In the genomic region with DNA sequence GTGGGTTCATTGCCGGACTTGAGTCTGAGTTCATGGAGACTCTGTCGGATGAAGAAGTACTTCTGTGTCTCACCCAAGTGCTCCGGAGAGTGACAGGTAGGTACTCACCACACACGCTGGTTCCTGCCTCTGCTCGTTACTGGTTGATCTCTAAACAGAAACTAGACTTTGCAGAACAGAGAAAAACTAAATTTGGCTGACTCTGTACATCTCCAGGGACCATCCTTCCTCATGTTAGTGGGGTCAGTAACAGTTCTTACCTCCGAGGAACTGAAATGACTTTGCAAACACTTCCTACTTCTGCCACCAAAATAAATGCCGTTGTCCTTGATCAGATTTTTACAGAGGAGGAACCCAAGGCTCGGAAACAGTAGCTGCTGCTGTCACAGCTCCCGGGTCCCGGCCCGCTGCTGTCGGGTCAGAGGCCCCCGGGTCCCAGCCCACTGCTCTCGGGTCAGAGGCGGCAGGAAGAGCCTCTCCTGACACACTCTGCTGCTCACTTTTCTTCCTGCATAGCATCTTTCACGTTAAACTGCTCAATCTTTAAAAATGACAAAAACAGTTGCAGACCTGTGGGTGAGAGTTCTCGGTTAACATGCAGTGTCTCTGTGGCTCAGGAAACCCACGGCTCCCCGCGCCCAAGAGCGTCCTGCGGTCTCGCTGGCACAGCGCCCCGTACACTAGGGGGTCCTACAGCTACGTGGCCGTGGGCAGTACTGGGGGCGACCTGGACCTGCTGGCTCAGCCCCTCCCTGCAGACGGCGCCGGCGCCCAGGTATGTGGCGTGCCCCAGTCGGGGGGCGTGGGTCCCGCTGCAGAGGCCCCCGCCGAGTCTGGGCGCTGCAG, we compare ENCODE assay signal across 9 cellular contexts. TPM values are rescaled to one million over a fixed set of nuclear protein-coding genes. Genes with fewer than 3 reads are reported as not detected.
DNase-seq lines count a peak whose midpoint lies in the region; ATAC-seq and TF ChIP-seq lines count a peak whose summit lies in the region.
"Had no signal": no experiment of that assay in that cellular context is flagged by ENCODE, and none has a peak within 500 bp of the region (broad histone marks: within the 10 kb centered on the region; RNA-seq: fewer than 3 reads in every experiment).

No MANE protein-coding gene starts in this region.

- peaks cover 45% of the 10 kb centered on the region for H3K4me1 ChIP-seq in mononuclear cell (ENCODE audit: insufficient read depth, low read length)

- no peaks in the 10 kb centered on the region; the same call in none of the 2 replicates for H3K36me3 ChIP-seq in GM06990 (ENCODE audit: control insufficient read depth, insufficient read depth, low read length)

- DNase-seq in GM06990 (ENCODE audit: extremely low read depth, insufficient read length), result peak; percentile 82
- peak; percentile 34 for DNase-seq in activated CD4-positive, alpha-beta T cell treated with anti-CD3 and anti-CD28 coated beads, Interleukin-2, amount 50 U/mL, for 1 hour
- no peak for DNase-seq in SW480 (ENCODE audit: low spot score)
- no peak for DNase-seq in amygdala (lab: John Stamatoyannopoulos, UW)
- DNase-seq in hypothalamus (lab: John Stamatoyannopoulos, UW), result no peak

- no peaks in the 10 kb centered on the region for H3K9me3 ChIP-seq in mononuclear cell (ENCODE audit: low read depth, low read length)

- ATAC-seq in GM19438 (IDR thresholded peaks at IDR 0.05; ENCODE audit: low read depth, unreplicated experiment) (peak; percentile 78), HG03432 (IDR thresholded peaks at IDR 0.05; ENCODE audit: unreplicated experiment) (peak; percentile 85)
- ATAC-seq: HCT116 had no signal

- no peaks in the 10 kb centered on the region for H3K27me3 ChIP-seq in GM06990 (replicated peaks; ENCODE audit: control insufficient read depth, insufficient read depth, low read length)
- no peaks in the 10 kb centered on the region for H3K27me3 ChIP-seq in mononuclear cell (ENCODE audit: insufficient read depth, low read length)

- no peak for TF ChIP-seq CTCF in GM06990 (IDR thresholded peaks at IDR 0.05; ENCODE audit: insufficient read depth, low read length, poor library complexity, severe bottlenecking)

- H3K4me3 ChIP-seq in GM06990 (replicated peaks; ENCODE audit: low read depth, low read length), result peak overlapping the region; percentile 67
- H3K4me3 ChIP-seq in mononuclear cell (ENCODE audit: low read length), result peak overlapping the region; percentile 29

RNA-seq across cellular contexts. Expression of a gene that starts 4.8 kb away (rescaled TPM):
- total RNA-seq in mononuclear cell, result 14.9 TPM

RNA-seq across cellular contexts. Expression of a gene that starts 10.1 kb away (rescaled TPM):
- total RNA-seq in mononuclear cell, result 1.9 TPM

RNA-seq across cellular contexts. Expression of a gene that starts 16.0 kb away (rescaled TPM):
- 13.5 TPM for total RNA-seq in mononuclear cell

RNA-seq across cellular contexts. Expression of a gene that starts 31.4 kb away (rescaled TPM):
- total RNA-seq in mononuclear cell, result 7.1 TPM

RNA-seq across cellular contexts. Expression of a gene that starts 35.2 kb away (rescaled TPM):
- under 0.01 TPM for total RNA-seq in mononuclear cell

Comparison
In these comparisons a context has a peak if more than half of its experiments do, and no peak if none do; other contexts are left out.
1. DNase-seq: peak in GM06990 (single experiment) and activated CD4-positive, alpha-beta T cell treated with anti-CD3 and anti-CD28 coated beads, Interleukin-2, amount 50 U/mL, for 1 hour (single experiment); none in SW480 (single experiment), amygdala (0 of 56) and hypothalamus (0 of 51).